In genomic region chr3:29141197-29141911, GRCh38 we compare ENCODE assay signal across 12 cellular contexts.
DNase-seq lines count a peak whose midpoint lies in the region; ATAC-seq and TF ChIP-seq lines count a peak whose summit lies in the region.
"Had no signal": no experiment of that assay in that cellular context is flagged by ENCODE, and none has a peak within 500 bp of the region (broad histone marks: within the 10 kb centered on the region; RNA-seq: fewer than 3 reads in every experiment).

No MANE protein-coding gene starts in this region.

- WGBS in thymus, result 53% methylated on average over 4 of the region's 4 CpGs
- WGBS in lower leg skin, 2 donors, result 42 to 55% methylated on average over 4 of the region's 4 CpGs

- intact Hi-C loops in lower leg skin (cut with DNase I; ENCODE audit: low total_unique reads), result no loop called here

- H3K27ac ChIP-seq in KOPT-K1 (ENCODE audit: low read depth, low read length, poor library complexity, severe bottlenecking) (peak overlapping the region; percentile 31), muscle layer of duodenum (ENCODE audit: low read length) (peak overlapping the region; percentile 47), thymus (ENCODE audit: low read depth) (peak overlapping the region; percentile 55)

- DNase-seq in dermis microvascular lymphatic vessel endothelial cell (ENCODE audit: low read depth in 2 of 2) (peak; percentile 20 to 43), lower leg skin (ENCODE audit: low spot score in 2 of 2) (no peak), occipital lobe (lab: John Stamatoyannopoulos, UW) (no peak)
- DNase-seq: activated CD4-positive, alpha-beta T cell treated with anti-CD3 and anti-CD28 coated beads for 1 hour; activated CD8-positive, alpha-beta memory T cell treated with anti-CD3 and anti-CD28 coated beads, Interleukin-2, amount 50 U/mL, for 48 hours; NCI-H1092 had no signal

- TF ChIP-seq CTCF in lower leg skin (IDR thresholded peaks at IDR 0.05), result no peak

- H3K4me1 ChIP-seq in muscle layer of duodenum (ENCODE audit: control insufficient read depth in 1 of 2, insufficient read depth in 2 of 2, low read length in 2 of 2) (peaks cover 6 to 24% of the 10 kb centered on the region in 2 donors), thymus (ENCODE audit: control insufficient read depth, insufficient read depth, low read length) (peaks cover 34% of the 10 kb centered on the region)

- ATAC-seq in HG03025 (IDR thresholded peaks at IDR 0.05; ENCODE audit: low FRiP score, unreplicated experiment) (no peak), GM19035 (IDR thresholded peaks at IDR 0.05; ENCODE audit: unreplicated experiment) (no peak)
- ATAC-seq: left lobe of liver had no signal

- no peak for TF ChIP-seq POLR2A in lower leg skin (IDR thresholded peaks at IDR 0.05)

- H3K9me3 ChIP-seq in KOPT-K1 (ENCODE audit: insufficient read depth, low read length, poor library complexity, severe bottlenecking), result no peaks in the 10 kb centered on the region
- no peaks in the 10 kb centered on the region for H3K9me3 ChIP-seq in muscle layer of duodenum (ENCODE audit: control insufficient read depth in 1 of 2, low read length in 2 of 2)
- H3K9me3 ChIP-seq in thymus (ENCODE audit: control insufficient read depth), result no peaks in the 10 kb centered on the region

- H3K4me3 ChIP-seq in muscle layer of duodenum (ENCODE audit: low read depth in 1 of 2, low read length in 2 of 2), result no peak overlapping the region
- no peak overlapping the region for H3K4me3 ChIP-seq in thymus (ENCODE audit: low read length)
- H3K4me3 ChIP-seq in lower leg skin (ENCODE audit: low read depth, poor library complexity, severe bottlenecking), result no peak overlapping the region

- H3K36me3 ChIP-seq in KOPT-K1 (ENCODE audit: insufficient read depth, low read length) (no peaks in the 10 kb centered on the region), muscle layer of duodenum (ENCODE audit: control insufficient read depth in 1 of 2, insufficient read depth in 2 of 2, low read length in 2 of 2) (no peaks in the 10 kb centered on the region), thymus (ENCODE audit: control insufficient read depth, insufficient read depth) (no peaks in the 10 kb centered on the region)

- H3K27me3 ChIP-seq in muscle layer of duodenum (ENCODE audit: low read depth, low read length), result no peaks in the 10 kb centered on the region
- no peaks in the 10 kb centered on the region for H3K27me3 ChIP-seq in thymus (ENCODE audit: control insufficient read depth, insufficient read depth)

Comparison
In these comparisons a context has a peak if more than half of its experiments do, and no peak if none do; other contexts are left out.
1. DNase-seq: peak in dermis microvascular lymphatic vessel endothelial cell (2 of 2); none in lower leg skin (0 of 2) and occipital lobe (single experiment).
2. Peak in every context shown above with its lines, with median percentiles within 50 percentile points of each other: H3K27ac ChIP-seq.